Comparison of ENCODE assay signal across 8 cellular contexts in genomic region chr5:102583663-102584062, GRCh38.
DNase-seq lines count a peak whose midpoint lies in the region; ATAC-seq and TF ChIP-seq lines count a peak whose summit lies in the region.

No MANE protein-coding gene starts in this region.

- no peak for TF ChIP-seq POLR2A in thyroid gland (IDR thresholded peaks at IDR 0.05)

- TF ChIP-seq CTCF in BE2C (IDR thresholded peaks at IDR 0.05; ENCODE audit: low read depth, low read length), result peak; percentile 60
- peak; percentile 16 for TF ChIP-seq CTCF in HFF-Myc (IDR thresholded peaks at IDR 0.05; ENCODE audit: low read depth, low read length, missing control alignments)
- TF ChIP-seq CTCF in thyroid gland (IDR thresholded peaks at IDR 0.05), result peak in 4 of 6 experiments; percentile 31 to 57 (median 40)

- no peaks in the 10 kb centered on the region for H3K27me3 ChIP-seq in BE2C
- H3K27me3 ChIP-seq in thyroid gland, result no peaks in the 10 kb centered on the region

- H3K4me3 ChIP-seq in BE2C (ENCODE audit: low read depth, low read length), result peak overlapping the region; percentile 28; the same call in 1 of the 2 replicates
- H3K4me3 ChIP-seq in HFF-Myc (replicated peaks; ENCODE audit: low read depth, low read length), result no peak overlapping the region
- no peak overlapping the region for H3K4me3 ChIP-seq in thyroid gland (replicated peaks in 1 of 3)

- H3K36me3 ChIP-seq in BE2C (no peaks in the 10 kb centered on the region), thyroid gland (no peaks in the 10 kb centered on the region)

- H3K4me1 ChIP-seq in BE2C (peaks cover 11% of the 10 kb centered on the region; the same call in 1 of the 2 replicates), thyroid gland (no peaks in the 10 kb centered on the region)

- intact Hi-C loops in thyroid gland (cut with DNase I), result no loop called here

- H3K9me3 ChIP-seq in BE2C (no peaks in the 10 kb centered on the region), thyroid gland (no peaks in the 10 kb centered on the region)

- DNase-seq in BE2C (peak; percentile 20), HFF-Myc (ENCODE audit: extremely low read depth, low read depth) (no peak), OCI-M1 (lab: John Stamatoyannopoulos, UW) (peak; percentile 55), fibroblast of gingiva (ENCODE audit: low read depth) (peak; percentile 8), thyroid gland (no peak)
- DNase-seq in stimulated activated CD4-positive, alpha-beta T cell treated with anti-CD3 and anti-CD28 coated beads, Interleukin-4, amount 100 ng/mL, for 4 hours, result no peak
- DNase-seq in activated T-cell treated with anti-CD3 and anti-CD28 coated beads, Interleukin-2, amount 50 U/mL, for 1 hour, result no peak

- 30 to 42% methylated on average over 3 of the region's 3 CpGs for WGBS in thyroid gland, 2 donors

- no peak overlapping the region for H3K27ac ChIP-seq in thyroid gland

- no peak for ATAC-seq in GM18861 (IDR thresholded peaks at IDR 0.05; ENCODE audit: unreplicated experiment)

Comparison
In these comparisons a context has a peak if more than half of its experiments do, and no peak if none do; other contexts are left out.
1. DNase-seq: peak in BE2C (single experiment), OCI-M1 (single experiment) and fibroblast of gingiva (single experiment); none in HFF-Myc (single experiment), thyroid gland (0 of 2), stimulated activated CD4-positive, alpha-beta T cell treated with anti-CD3 and anti-CD28 coated beads, Interleukin-4, amount 100 ng/mL, for 4 hours (0 of 2) and activated T-cell treated with anti-CD3 and anti-CD28 coated beads, Interleukin-2, amount 50 U/mL, for 1 hour (single experiment).
2. Peak in every context shown above with its lines, with median percentiles within 50 percentile points of each other: CTCF ChIP-seq.